In genomic region chr7:46360255-46360654, GRCh38 we compare ENCODE assay signal across 7 cellular contexts.
"Had no signal": no experiment of that assay in that cellular context is flagged by ENCODE, and none has a peak within 500 bp of the region (broad histone marks: within the 10 kb centered on the region; RNA-seq: fewer than 3 reads in every experiment).

No MANE protein-coding gene starts in this region.

- ATAC-seq: HCT116 had no signal

- H3K4me1 Mint-ChIP-seq: IgD-negative memory B cell had no signal

- H3K27me3 Mint-ChIP-seq: IgD-negative memory B cell had no signal

- H3K9me3 ChIP-seq: HAP-1 had no signal

- H3K4me3 Mint-ChIP-seq: HFFc6, IgD-negative memory B cell had no signal

- H3K4me3 ChIP-seq: HAP-1 had no signal

- H3K27ac ChIP-seq: HL-60 had no signal

- H3K36me3 Mint-ChIP-seq: IgD-negative memory B cell had no signal

- H3K9me3 Mint-ChIP-seq: HFFc6, IgD-negative memory B cell had no signal

- H3K27ac Mint-ChIP-seq: HFFc6, IgD-negative memory B cell had no signal

- DNase-seq: GOT3, HFFc6, KBM-7 had no signal

- H3K4me1 ChIP-seq: HAP-1 had no signal

- H3K36me3 ChIP-seq: HAP-1 had no signal
